Comparison of ENCODE assay signal across 11 cellular contexts in the genomic region with DNA sequence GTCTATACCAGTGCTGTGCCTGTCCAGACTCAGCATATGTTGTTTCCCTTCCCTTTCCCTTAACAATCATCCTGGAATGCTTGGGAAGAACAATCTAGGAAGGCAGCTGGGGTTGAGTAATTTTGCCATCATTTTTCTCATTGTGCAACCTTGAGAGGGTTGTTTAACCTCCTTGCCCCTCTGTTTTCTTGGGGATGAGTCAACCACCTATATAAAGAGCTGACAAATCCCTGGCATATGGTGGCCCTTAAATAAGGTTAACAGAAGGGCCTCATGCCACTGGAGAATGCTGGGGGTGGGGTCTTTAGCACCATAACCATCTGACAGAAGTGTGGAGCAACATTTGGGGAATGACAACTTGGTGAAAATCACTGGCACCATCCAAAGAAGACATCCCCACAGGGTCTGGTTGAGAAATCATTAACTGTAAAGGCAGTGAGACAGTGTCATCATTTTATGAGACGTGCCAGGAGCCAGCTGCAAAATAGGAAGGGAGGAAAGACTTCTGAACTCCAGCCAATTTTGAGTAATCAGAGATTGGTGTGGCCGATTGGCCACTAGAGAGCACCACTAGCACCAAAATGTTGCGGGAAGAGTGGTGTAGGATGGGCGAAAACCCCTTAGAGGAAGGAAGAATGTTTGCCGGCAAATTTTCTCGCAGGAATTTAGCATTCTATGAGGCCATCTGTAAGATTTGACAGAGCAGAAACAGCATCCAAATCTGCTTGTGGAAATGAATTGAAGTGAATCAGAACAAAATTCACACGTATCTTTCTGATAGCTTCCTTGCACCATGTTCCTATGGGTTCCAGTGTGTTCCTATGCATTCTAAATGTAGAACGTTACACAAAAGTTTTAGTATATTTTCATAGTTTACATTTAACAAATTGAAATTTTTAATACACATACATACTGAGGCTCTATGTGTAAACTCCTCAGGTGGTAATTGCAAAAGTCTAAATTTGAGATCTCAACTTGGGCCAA.
A peak's percentile ranks its signal among the peaks of the same experiment; 100 is the strongest.
DNase-seq lines count a peak whose midpoint lies in the region; ATAC-seq and TF ChIP-seq lines count a peak whose summit lies in the region.
"Had no signal": no experiment of that assay in that cellular context is flagged by ENCODE, and none has a peak within 500 bp of the region (broad histone marks: within the 10 kb centered on the region; RNA-seq: fewer than 3 reads in every experiment).

No MANE protein-coding gene starts in this region.

- peaks cover 0 to 2% of the 10 kb centered on the region in 2 donors for H3K9me3 ChIP-seq in lung (ENCODE audit: control insufficient read depth in 2 of 2, insufficient read depth in 1 of 2, low read length in 1 of 2)

- peak; percentile 100 for DNase-seq in AG09309 (ENCODE audit: low read depth)
- DNase-seq in caudate nucleus (lab: John Stamatoyannopoulos, UW): peak in 24 of 61 donors; percentile 4 to 46 (median 18)
- DNase-seq in lung (ENCODE audit: low spot score): peak; percentile 29
- no peak for DNase-seq in HuH-7.5 (ENCODE audit: low spot score)
- DNase-seq in activated T-helper 2 cell treated with anti-CD3 and anti-CD28 coated beads, Interferon-gamma antibody, Interleukin-2, Interleukin-4, amounts not matched to agents 10 μg/mL and 5 μg/mL and 100 μg/mL, durations not matched to agents 14 hours and 24 hours and 36 hours (ENCODE audit: low spot score): no peak
- DNase-seq in stimulated activated CD4-positive, alpha-beta T cell treated with anti-CD3 and anti-CD28 coated beads, Interleukin-15, amount 100 ng/mL, for 24 hours: no peak
- DNase-seq: activated naive CD8-positive, alpha-beta T cell treated with anti-CD3 and anti-CD28 coated beads, Interleukin-2, amount 10 ng/mL, durations not matched to agents 7 days and 5 days; stimulated activated naive B cell treated with anti-CD40 and anti-IgM and Interleukin-4, amounts not matched to agents 10 μg/mL and 1 μg/mL and 100 μg/mL, for 72 hours had no signal

- H3K4me1 ChIP-seq in lung (ENCODE audit: control insufficient read depth in 2 of 2, insufficient read depth in 2 of 2, low read length in 2 of 2): peaks cover 0 to 3% of the 10 kb centered on the region in 2 donors
- H3K4me1 ChIP-seq: SJSA1 had no signal

- intact Hi-C loops in activated T-helper 2 cell treated with anti-CD3 and anti-CD28 coated beads, Interferon-gamma antibody, Interleukin-2, Interleukin-4, amounts not matched to agents 10 μg/mL and 5 μg/mL and 100 μg/mL, durations not matched to agents 14 hours and 24 hours and 36 hours (cut with micrococcal nuclease): no loop called here

- no peaks in the 10 kb centered on the region for H3K27me3 ChIP-seq in lung (ENCODE audit: control insufficient read depth, insufficient read depth)
- H3K27me3 ChIP-seq: SJSA1 had no signal

- no peak overlapping the region for H3K27ac Mint-ChIP-seq in activated T-helper 2 cell treated with anti-CD3 and anti-CD28 coated beads, Interferon-gamma antibody, Interleukin-2, Interleukin-4, amounts not matched to agents 10 μg/mL and 5 μg/mL and 100 μg/mL, durations not matched to agents 14 hours and 24 hours and 36 hours
- H3K27ac Mint-ChIP-seq: activated naive CD8-positive, alpha-beta T cell treated with anti-CD3 and anti-CD28 coated beads, Interleukin-2, amount 10 ng/mL, durations not matched to agents 7 days and 5 days; stimulated activated naive B cell treated with anti-CD40 and anti-IgM and Interleukin-4, amounts not matched to agents 10 μg/mL and 1 μg/mL and 100 μg/mL, for 72 hours had no signal

- peak; percentile 68 for TF ChIP-seq CTCF in AG09309 (IDR thresholded peaks at IDR 0.05; ENCODE audit: control insufficient read depth, insufficient read depth, low read depth, low read length, missing control alignments)
- peak; percentile 58 for TF ChIP-seq CTCF in LNCAP (IDR thresholded peaks at IDR 0.05)
- TF ChIP-seq CTCF in lung (IDR thresholded peaks at IDR 0.05; ENCODE audit: control extremely low read depth, extremely low read depth): no peak

- H3K4me3 Mint-ChIP-seq in activated T-helper 2 cell treated with anti-CD3 and anti-CD28 coated beads, Interferon-gamma antibody, Interleukin-2, Interleukin-4, amounts not matched to agents 10 μg/mL and 5 μg/mL and 100 μg/mL, durations not matched to agents 14 hours and 24 hours and 36 hours (ENCODE audit: low read depth): no peak overlapping the region
- H3K4me3 Mint-ChIP-seq: activated naive CD8-positive, alpha-beta T cell treated with anti-CD3 and anti-CD28 coated beads, Interleukin-2, amount 10 ng/mL, durations not matched to agents 7 days and 5 days; stimulated activated naive B cell treated with anti-CD40 and anti-IgM and Interleukin-4, amounts not matched to agents 10 μg/mL and 1 μg/mL and 100 μg/mL, for 72 hours had no signal

- H3K4me3 ChIP-seq in AG09309 (ENCODE audit: control insufficient read depth, low read depth, low read length) (no peak overlapping the region), lung (no peak overlapping the region)
- H3K4me3 ChIP-seq: SJSA1 had no signal

- no peaks in the 10 kb centered on the region for H3K36me3 Mint-ChIP-seq in activated T-helper 2 cell treated with anti-CD3 and anti-CD28 coated beads, Interferon-gamma antibody, Interleukin-2, Interleukin-4, amounts not matched to agents 10 μg/mL and 5 μg/mL and 100 μg/mL, durations not matched to agents 14 hours and 24 hours and 36 hours (ENCODE audit: low read depth)
- H3K36me3 Mint-ChIP-seq: activated naive CD8-positive, alpha-beta T cell treated with anti-CD3 and anti-CD28 coated beads, Interleukin-2, amount 10 ng/mL, durations not matched to agents 7 days and 5 days; stimulated activated naive B cell treated with anti-CD40 and anti-IgM and Interleukin-4, amounts not matched to agents 10 μg/mL and 1 μg/mL and 100 μg/mL, for 72 hours had no signal

- 25 to 31% methylated on average over 8 of the region's 8 CpGs for WGBS in lung, 2 donors

- no peaks in the 10 kb centered on the region for H3K9me3 Mint-ChIP-seq in activated T-helper 2 cell treated with anti-CD3 and anti-CD28 coated beads, Interferon-gamma antibody, Interleukin-2, Interleukin-4, amounts not matched to agents 10 μg/mL and 5 μg/mL and 100 μg/mL, durations not matched to agents 14 hours and 24 hours and 36 hours
- H3K9me3 Mint-ChIP-seq: activated naive CD8-positive, alpha-beta T cell treated with anti-CD3 and anti-CD28 coated beads, Interleukin-2, amount 10 ng/mL, durations not matched to agents 7 days and 5 days had no signal

- no peaks in the 10 kb centered on the region for H3K27me3 Mint-ChIP-seq in activated T-helper 2 cell treated with anti-CD3 and anti-CD28 coated beads, Interferon-gamma antibody, Interleukin-2, Interleukin-4, amounts not matched to agents 10 μg/mL and 5 μg/mL and 100 μg/mL, durations not matched to agents 14 hours and 24 hours and 36 hours (ENCODE audit: low read depth)
- H3K27me3 Mint-ChIP-seq: activated naive CD8-positive, alpha-beta T cell treated with anti-CD3 and anti-CD28 coated beads, Interleukin-2, amount 10 ng/mL, durations not matched to agents 7 days and 5 days had no signal

- H3K36me3 ChIP-seq in lung (ENCODE audit: control insufficient read depth in 2 of 2, insufficient read depth in 2 of 2, low read length in 2 of 2): no peaks in the 10 kb centered on the region
- H3K36me3 ChIP-seq: SJSA1 had no signal

- H3K27ac ChIP-seq in caudate nucleus (ENCODE audit: low read depth, low read length) (peak overlapping the region; percentile 50), lung (ENCODE audit: low read depth in 1 of 2, low read length in 1 of 2) (no peak overlapping the region)
- H3K27ac ChIP-seq: SJSA1 had no signal

- ATAC-seq in lung (ENCODE audit: insufficient read depth, low FRiP score) (peak; percentile 56), HG03342 (IDR thresholded peaks at IDR 0.05; ENCODE audit: unreplicated experiment) (no peak)
- ATAC-seq: stimulated activated naive B cell treated with anti-CD40 and anti-IgM and Interleukin-4, amounts not matched to agents 10 μg/mL and 1 μg/mL and 100 μg/mL, for 72 hours had no signal

- no peaks in the 10 kb centered on the region for H3K4me1 Mint-ChIP-seq in activated T-helper 2 cell treated with anti-CD3 and anti-CD28 coated beads, Interferon-gamma antibody, Interleukin-2, Interleukin-4, amounts not matched to agents 10 μg/mL and 5 μg/mL and 100 μg/mL, durations not matched to agents 14 hours and 24 hours and 36 hours (ENCODE audit: low read depth)
- H3K4me1 Mint-ChIP-seq: activated naive CD8-positive, alpha-beta T cell treated with anti-CD3 and anti-CD28 coated beads, Interleukin-2, amount 10 ng/mL, durations not matched to agents 7 days and 5 days; stimulated activated naive B cell treated with anti-CD40 and anti-IgM and Interleukin-4, amounts not matched to agents 10 μg/mL and 1 μg/mL and 100 μg/mL, for 72 hours had no signal

Comparison
In these comparisons a context has a peak if more than half of its experiments do, and no peak if none do; other contexts are left out.
1. DNase-seq: peak in AG09309 (single experiment) and lung (single experiment); none in HuH-7.5 (single experiment), activated T-helper 2 cell treated with anti-CD3 and anti-CD28 coated beads, Interferon-gamma antibody, Interleukin-2, Interleukin-4, amounts not matched to agents 10 μg/mL and 5 μg/mL and 100 μg/mL, durations not matched to agents 14 hours and 24 hours and 36 hours (single experiment) and stimulated activated CD4-positive, alpha-beta T cell treated with anti-CD3 and anti-CD28 coated beads, Interleukin-15, amount 100 ng/mL, for 24 hours (single experiment).